ENCODE assay signal across 1 cellular context in the genomic region with DNA sequence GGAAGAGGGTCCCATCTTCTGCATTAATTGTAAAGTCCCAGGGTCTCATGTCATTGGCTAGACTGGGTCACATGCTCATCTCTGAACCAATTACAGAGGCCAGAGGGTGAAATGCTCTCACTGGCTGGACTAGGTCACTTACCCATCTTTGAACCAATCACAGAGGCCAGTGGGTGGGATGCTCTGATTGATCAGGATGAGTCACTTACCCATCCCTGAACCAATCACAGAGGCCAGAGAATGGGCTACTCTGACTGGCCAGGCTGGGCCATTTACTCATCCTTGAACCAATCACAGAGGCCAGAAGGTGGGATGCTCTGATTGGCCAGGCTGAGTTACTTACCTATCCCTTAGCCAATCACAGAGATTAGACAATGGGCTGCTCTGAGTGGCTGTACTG.
TF ChIP-seq lines count a peak whose summit lies in the region.

No MANE protein-coding gene starts in this region.

TF ChIP-seq in H1, 55 proteins besides CTCF, POLR2A, EP300 and RAD21:
- TF ChIP-seq SP1 (IDR thresholded peaks at IDR 0.05; ENCODE audit: low read depth, low read length) = peak; percentile 96
- TF ChIP-seq, protein P1, sequence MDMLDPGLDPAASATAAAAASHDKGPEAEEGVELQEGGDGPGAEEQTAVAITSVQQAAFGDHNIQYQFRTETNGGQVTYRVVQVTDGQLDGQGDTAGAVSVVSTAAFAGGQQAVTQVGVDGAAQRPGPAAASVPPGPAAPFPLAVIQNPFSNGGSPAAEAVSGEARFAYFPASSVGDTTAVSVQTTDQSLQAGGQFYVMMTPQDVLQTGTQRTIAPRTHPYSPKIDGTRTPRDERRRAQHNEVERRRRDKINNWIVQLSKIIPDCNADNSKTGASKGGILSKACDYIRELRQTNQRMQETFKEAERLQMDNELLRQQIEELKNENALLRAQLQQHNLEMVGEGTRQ (IDR thresholded peaks at IDR 0.05; ENCODE audit: low read length) = peak; percentile 60
- no peak for TF ChIP-seq SUZ12 (IDR thresholded peaks at IDR 0.05; ENCODE audit: low read length)
- TF ChIP-seq CHD2 (IDR thresholded peaks at IDR 0.05; ENCODE audit: low read length) = peak; percentile 75
- TF ChIP-seq FOSL1 (IDR thresholded peaks at IDR 0.05; ENCODE audit: insufficient read depth, low read depth, low read length) = no peak
